ENCODE assay signal across 22 cellular contexts in genomic region chr6:116761779-116762178, GRCh38. TPM values are rescaled to one million over a fixed set of nuclear protein-coding genes. Genes with fewer than 3 reads are reported as not detected.
DNase-seq lines count a peak whose midpoint lies in the region; ATAC-seq and TF ChIP-seq lines count a peak whose summit lies in the region.
"Had no signal": no experiment of that assay in that cellular context is flagged by ENCODE, and none has a peak within 500 bp of the region (broad histone marks: within the 10 kb centered on the region; RNA-seq: fewer than 3 reads in every experiment).

No MANE protein-coding gene starts in this region.

- no peak overlapping the region for H3K4me3 Mint-ChIP-seq in stimulated activated naive CD8-positive, alpha-beta T cell treated with anti-CD3 and anti-CD28 coated beads, Interleukin-15, amount 100 ng/mL, for 72 hours
- H3K4me3 Mint-ChIP-seq: IgD-negative memory B cell had no signal

- H3K4me3 ChIP-seq in ascending aorta, result no peak overlapping the region
- H3K4me3 ChIP-seq: SJSA1 had no signal

- peak; percentile 36 for ATAC-seq in stimulated activated naive CD8-positive, alpha-beta T cell treated with anti-CD3 and anti-CD28 coated beads, Interleukin-15, Interleukin-2, amounts not matched to agents 100 U/mL and 50 U/mL, for 24 hours
- no peak for ATAC-seq in stimulated activated naive CD8-positive, alpha-beta T cell treated with anti-CD3 and anti-CD28 coated beads, Interleukin-15, amount 100 ng/mL, for 72 hours
- no peak for ATAC-seq in HG02840 (IDR thresholded peaks at IDR 0.05; ENCODE audit: low FRiP score, unreplicated experiment)
- no peak for ATAC-seq in HG03196 (IDR thresholded peaks at IDR 0.05; ENCODE audit: unreplicated experiment)
- ATAC-seq: Right ventricle myocardium inferior had no signal

- peaks cover 16% of the 10 kb centered on the region for H3K4me1 Mint-ChIP-seq in stimulated activated naive CD8-positive, alpha-beta T cell treated with anti-CD3 and anti-CD28 coated beads, Interleukin-15, amount 100 ng/mL, for 72 hours

- H3K4me1 ChIP-seq in ascending aorta, result peaks cover 0 to 5% of the 10 kb centered on the region in 2 donors

- TF ChIP-seq POLR2A in erythroblast (IDR thresholded peaks at IDR 0.05; ENCODE audit: low read length), result no peak

- H3K27me3 ChIP-seq in ascending aorta, result peaks cover 2% of the 10 kb centered on the region

- intact Hi-C loops in ascending aorta (cut with DNase I), result no loop called here

- no peaks in the 10 kb centered on the region for H3K9me3 ChIP-seq in ascending aorta
- H3K9me3 ChIP-seq: SJSA1 had no signal

- no peak for DNase-seq in stimulated activated naive CD8-positive, alpha-beta T cell treated with anti-CD3 and anti-CD28 coated beads, Interleukin-15, Interleukin-2, amounts not matched to agents 100 U/mL and 50 U/mL, for 24 hours
- DNase-seq in stimulated activated naive CD8-positive, alpha-beta T cell treated with anti-CD3 and anti-CD28 coated beads, Interleukin-15, amount 100 ng/mL, for 72 hours, result no peak
- DNase-seq in RKO (ENCODE audit: low spot score) (peak; percentile 50), erythroblast (lab: John Stamatoyannopoulos, UW) (peak; percentile 10 to 51), C1 segment of cervical spinal cord (lab: John Stamatoyannopoulos, UW) (no peak), ascending aorta (ENCODE audit: low spot score in 2 of 2) (no peak)
- DNase-seq: GDM1, GOT3, Karpas-422, NCI-H1694 treated with DMSO at 0.1 percent for 48 hours, NCI-H2081 treated with DMSO at 0.1 percent for 48 hours, NCI-H2171 treated with DMSO at 0.1 percent for 48 hours, NCI-H524 treated with DMSO at 0.1 percent for 48 hours, NCI-H82 had no signal

- H3K36me3 ChIP-seq in ascending aorta, result no peaks in the 10 kb centered on the region
- H3K36me3 ChIP-seq: SJSA1 had no signal

- peaks cover 48% of the 10 kb centered on the region for H3K27me3 Mint-ChIP-seq in stimulated activated naive CD8-positive, alpha-beta T cell treated with anti-CD3 and anti-CD28 coated beads, Interleukin-15, amount 100 ng/mL, for 72 hours

- no peaks in the 10 kb centered on the region for H3K9me3 Mint-ChIP-seq in stimulated activated naive CD8-positive, alpha-beta T cell treated with anti-CD3 and anti-CD28 coated beads, Interleukin-15, amount 100 ng/mL, for 72 hours
- H3K9me3 Mint-ChIP-seq: IgD-negative memory B cell had no signal

- TF ChIP-seq CTCF in ascending aorta (IDR thresholded peaks at IDR 0.05), result no peak

- no peak overlapping the region for H3K27ac Mint-ChIP-seq in stimulated activated naive CD8-positive, alpha-beta T cell treated with anti-CD3 and anti-CD28 coated beads, Interleukin-15, amount 100 ng/mL, for 72 hours
- H3K27ac Mint-ChIP-seq: CD14-positive monocyte, IgD-negative memory B cell had no signal

- no peak overlapping the region for H3K27ac ChIP-seq in ascending aorta
- H3K27ac ChIP-seq: SJSA1 had no signal

RNA-seq across cellular contexts. Expression of gene FAM162B, which starts 3.7 kb away (rescaled TPM):
- not detected for total RNA-seq in ascending aorta
- total RNA-seq: M059J, OCI-LY7, SJSA1 had no signal

Comparison
In these comparisons a context has a peak if more than half of its experiments do, and no peak if none do; other contexts are left out.
1. DNase-seq: peak in RKO (single experiment) and erythroblast (2 of 2); none in stimulated activated naive CD8-positive, alpha-beta T cell treated with anti-CD3 and anti-CD28 coated beads, Interleukin-15, Interleukin-2, amounts not matched to agents 100 U/mL and 50 U/mL, for 24 hours (single experiment), stimulated activated naive CD8-positive, alpha-beta T cell treated with anti-CD3 and anti-CD28 coated beads, Interleukin-15, amount 100 ng/mL, for 72 hours (0 of 2), C1 segment of cervical spinal cord (0 of 14) and ascending aorta (0 of 2).